Comparison of ENCODE assay signal across 8 cellular contexts in genomic region chr9:113221003-113221799, GRCh38. TPM values are rescaled to one million over a fixed set of nuclear protein-coding genes. Genes with fewer than 3 reads are reported as not detected.
DNase-seq lines count a peak whose midpoint lies in the region; ATAC-seq, FAIRE-seq and TF ChIP-seq lines count a peak whose summit lies in the region.

Gene FKBP15, minus strand, starts transcription at chr9:113221277. Its CDS starts 34 bp downstream, at chr9:113221243.
Gene SLC31A1, plus strand, starts transcription at chr9:113221544. Its CDS starts 34,605 bp downstream, at chr9:113256149.

- FAIRE-seq in kidney (lab: Jason Lieb, UNC): peak; percentile 71

- intact Hi-C loops in kidney (cut with DNase I): no loop called here

- no peaks in the 10 kb centered on the region for H3K36me3 ChIP-seq in kidney (ENCODE audit: control insufficient read depth in 1 of 2, insufficient read depth in 2 of 2, low read length in 2 of 2)

- H3K4me3 ChIP-seq in kidney (ENCODE audit: low read length in 2 of 2): peak within 1 kb of the TSS; percentile 78 to 93

- ATAC-seq in GM19035 (IDR thresholded peaks at IDR 0.05; ENCODE audit: unreplicated experiment): peak; percentile 84
- peak; percentile 86 for ATAC-seq in HG03354 (IDR thresholded peaks at IDR 0.05; ENCODE audit: poor library complexity, severe bottlenecking, unreplicated experiment)

- DNase-seq in AG09319 (ENCODE audit: extremely low read depth, low read depth) (peak; percentile 96), NCI-H446 treated with DMSO at 0.1 percent for 48 hours (lab: John Stamatoyannopoulos, UW) (peak; percentile 88), cerebellum (ENCODE audit: low spot score) (peak; percentile 99), kidney (peak; percentile 99)
- peak; percentile 94 for DNase-seq in activated CD4-positive, alpha-beta T cell treated with anti-CD3 and anti-CD28 coated beads for 1 hour
- DNase-seq in stimulated activated CD4-positive, alpha-beta T cell treated with anti-CD3 and anti-CD28 coated beads, Interleukin-15, amount 100 ng/mL, for 24 hours: peak; percentile 97

- no peak for TF ChIP-seq CTCF in AG09319 (IDR thresholded peaks at IDR 0.05; ENCODE audit: low read depth, low read length)
- TF ChIP-seq CTCF in kidney (IDR thresholded peaks at IDR 0.05; ENCODE audit: borderline replicate concordance, extremely low read depth, insufficient read depth): no peak

- H3K27ac ChIP-seq in kidney (ENCODE audit: low read depth in 2 of 2, low read length in 2 of 2): peak within 1 kb of the TSS; percentile 83 to 88

- H3K4me1 ChIP-seq in kidney (ENCODE audit: control insufficient read depth in 1 of 2, insufficient read depth in 1 of 2, low read depth in 1 of 2, low read length in 2 of 2): peaks cover 16 to 21% of the 10 kb centered on the region in 2 donors

- no peaks in the 10 kb centered on the region for H3K9me3 ChIP-seq in kidney (ENCODE audit: control insufficient read depth in 1 of 2, low read length in 2 of 2)

- peak within 1 kb of the TSS; percentile 91 to 92 for H3K9ac ChIP-seq in kidney (ENCODE audit: low read length in 2 of 2)

RNA-seq across cellular contexts. Expression of gene FKBP15, which starts in this region (rescaled TPM):
- total RNA-seq in cerebellum: 23.0 TPM
- total RNA-seq in kidney: 34.8 TPM
- 11.0 TPM for polyA plus RNA-seq in kidney (ENCODE audit: insufficient read depth, low read depth, low replicate concordance)

RNA-seq across cellular contexts. Expression of gene SLC31A1, which starts in this region (rescaled TPM):
- total RNA-seq in cerebellum (9.5 TPM), kidney (19.5 TPM)
- polyA plus RNA-seq in kidney (ENCODE audit: insufficient read depth, low read depth, low replicate concordance): 20.1 TPM

Comparison
In these comparisons a context has a peak if more than half of its experiments do, and no peak if none do; other contexts are left out.
1. Peak in every context shown above with its lines: DNase-seq, ATAC-seq, H3K4me3 ChIP-seq and H3K27ac ChIP-seq.